35 cellular contexts compared by ENCODE assay signal in genomic region chr16:86532526-86532815, GRCh38. TPM values are rescaled to one million over a fixed set of nuclear protein-coding genes. Genes with fewer than 3 reads are reported as not detected.
"Had no signal": no experiment of that assay in that cellular context is flagged by ENCODE, and none has a peak within 500 bp of the region (broad histone marks: within the 10 kb centered on the region; RNA-seq: fewer than 3 reads in every experiment).

No MANE protein-coding gene starts in this region.

- H3K9me3 Mint-ChIP-seq: activated naive CD4-positive, alpha-beta T cell treated with anti-CD3 and anti-CD28 coated beads, Interleukin-2, amount 10 ng/mL, durations not matched to agents 7 days and 5 days; activated T-helper 1 cell treated with anti-CD3 and anti-CD28 coated beads, Interleukin-12 subunit alpha, Interleukin-12 subunit beta, Interleukin-2, Interleukin-4 antibody, amounts not matched to agents 30 ng/mL and 10 ng/mL and 1 ng/mL, durations not matched to agents 14 hours and 24 hours and 36 hours; activated T-helper 2 cell treated with anti-CD3 and anti-CD28 coated beads, Interferon-gamma antibody, Interleukin-2, Interleukin-4, amounts not matched to agents 10 μg/mL and 5 μg/mL and 100 μg/mL, durations not matched to agents 14 hours and 24 hours and 36 hours; central memory CD8-positive, alpha-beta T cell; effector memory CD8-positive, alpha-beta T cell had no signal

- H3K4me3 Mint-ChIP-seq: activated CD8-positive, alpha-beta memory T cell treated with anti-CD3 and anti-CD28 coated beads, Interleukin-2, amount 10 ng/mL, durations not matched to agents 7 days and 5 days; activated CD8-positive, alpha-beta T cell treated with anti-CD3 and anti-CD28 coated beads, Interleukin-2, amount 10 ng/mL, durations not matched to agents 7 days and 5 days; activated naive CD4-positive, alpha-beta T cell treated with anti-CD3 and anti-CD28 coated beads, Interleukin-2, amount 10 ng/mL, durations not matched to agents 7 days and 5 days; activated naive CD8-positive, alpha-beta T cell; activated T-helper 1 cell treated with anti-CD3 and anti-CD28 coated beads, Interleukin-12 subunit alpha, Interleukin-12 subunit beta, Interleukin-2, Interleukin-4 antibody, amounts not matched to agents 30 ng/mL and 10 ng/mL and 1 ng/mL, durations not matched to agents 14 hours and 24 hours and 36 hours; central memory CD8-positive, alpha-beta T cell; effector memory CD8-positive, alpha-beta T cell; WTC11 had no signal

- H3K27me3 ChIP-seq: brain microvascular endothelial cell, esophagus muscularis mucosa, foreskin keratinocyte, gastrocnemius medialis, heart left ventricle had no signal

- H3K9me3 ChIP-seq: esophagus muscularis mucosa, gastrocnemius medialis, heart left ventricle had no signal

- H3K4me3 ChIP-seq: esophagus muscularis mucosa, gastrocnemius medialis, heart left ventricle had no signal

- H3K4me1 ChIP-seq: foreskin keratinocyte had no signal

- FAIRE-seq: astrocyte, bronchial epithelial cell, colon, TTC549 had no signal

- H3K27me3 Mint-ChIP-seq: activated CD8-positive, alpha-beta memory T cell treated with anti-CD3 and anti-CD28 coated beads, Interleukin-2, amount 10 ng/mL, durations not matched to agents 7 days and 5 days; activated naive CD4-positive, alpha-beta T cell treated with anti-CD3 and anti-CD28 coated beads, Interleukin-2, amount 10 ng/mL, durations not matched to agents 7 days and 5 days; activated naive CD8-positive, alpha-beta T cell; central memory CD8-positive, alpha-beta T cell; effector memory CD8-positive, alpha-beta T cell had no signal

- H3K4me1 Mint-ChIP-seq: activated CD8-positive, alpha-beta memory T cell treated with anti-CD3 and anti-CD28 coated beads, Interleukin-2, amount 10 ng/mL, durations not matched to agents 7 days and 5 days; activated naive CD4-positive, alpha-beta T cell treated with anti-CD3 and anti-CD28 coated beads, Interleukin-2, amount 10 ng/mL, durations not matched to agents 7 days and 5 days; central memory CD8-positive, alpha-beta T cell; WTC11 had no signal

- H3K36me3 Mint-ChIP-seq: activated naive CD4-positive, alpha-beta T cell treated with anti-CD3 and anti-CD28 coated beads, Interleukin-2, amount 10 ng/mL, durations not matched to agents 7 days and 5 days had no signal

- H3K27ac ChIP-seq: brain microvascular endothelial cell, esophagus muscularis mucosa, foreskin keratinocyte, gastrocnemius medialis, heart left ventricle, VCaP had no signal

- DNase-seq: activated CD4-positive, alpha-beta T cell treated with anti-CD3 and anti-CD28 coated beads for 48 hours; activated CD4-positive, alpha-beta T cell treated with anti-CD3 and anti-CD28 coated beads, Interleukin-2, amount 50 U/mL, for 1 hour; activated CD4-positive, alpha-beta T cell treated with anti-CD3 and anti-CD28 coated beads, Interleukin-2, amount 50 U/mL, for 48 hours; activated CD8-positive, alpha-beta memory T cell treated with anti-CD3 and anti-CD28 coated beads, Interleukin-2, amount 10 ng/mL, durations not matched to agents 7 days and 5 days; activated CD8-positive, alpha-beta memory T cell treated with anti-CD3 and anti-CD28 coated beads, Interleukin-2, amount 50 U/mL, for 4 hours; activated CD8-positive, alpha-beta T cell treated with anti-CD3 and anti-CD28 coated beads, Interleukin-2, amount 10 ng/mL, durations not matched to agents 7 days and 5 days; activated effector memory CD4-positive, alpha-beta T cell treated with anti-CD3 and anti-CD28 coated beads, Interleukin-2, amount 50 U/mL, for 16 hours; activated naive CD4-positive, alpha-beta T cell treated with anti-CD3 and anti-CD28 coated beads, Interleukin-2, amount 10 ng/mL, durations not matched to agents 7 days and 5 days; activated T-cell treated with anti-CD3 and anti-CD28 coated beads, Interleukin-2, amount 50 U/mL, for 1 hour; activated T-cell treated with anti-CD3 and anti-CD28 coated beads, Interleukin-2, amount 50 U/mL, for 48 hours; amniotic stem cell; brain microvascular endothelial cell; cortex of kidney; dermis blood vessel endothelial cell; effector CD4-positive, alpha-beta T cell; effector memory CD8-positive, alpha-beta T cell; erythroblast; foreskin keratinocyte; gastrocnemius medialis; glutamatergic neuron; heart left ventricle; T-helper 2 cell had no signal

- H3K27ac Mint-ChIP-seq: activated CD8-positive, alpha-beta memory T cell treated with anti-CD3 and anti-CD28 coated beads, Interleukin-2, amount 10 ng/mL, durations not matched to agents 7 days and 5 days; activated CD8-positive, alpha-beta T cell treated with anti-CD3 and anti-CD28 coated beads, Interleukin-2, amount 10 ng/mL, durations not matched to agents 7 days and 5 days; activated naive CD4-positive, alpha-beta T cell treated with anti-CD3 and anti-CD28 coated beads, Interleukin-2, amount 10 ng/mL, durations not matched to agents 7 days and 5 days; activated naive CD8-positive, alpha-beta T cell; activated T-helper 1 cell treated with anti-CD3 and anti-CD28 coated beads, Interleukin-12 subunit alpha, Interleukin-12 subunit beta, Interleukin-2, Interleukin-4 antibody, amounts not matched to agents 30 ng/mL and 10 ng/mL and 1 ng/mL, durations not matched to agents 14 hours and 24 hours and 36 hours; activated T-helper 2 cell treated with anti-CD3 and anti-CD28 coated beads, Interferon-gamma antibody, Interleukin-2, Interleukin-4, amounts not matched to agents 10 μg/mL and 5 μg/mL and 100 μg/mL, durations not matched to agents 14 hours and 24 hours and 36 hours; effector memory CD8-positive, alpha-beta T cell; WTC11 had no signal

RNA-seq across cellular contexts. Expression of gene FOXF1, which starts 22.1 kb away (rescaled TPM):
- total RNA-seq: activated CD8-positive, alpha-beta memory T cell treated with anti-CD3 and anti-CD28 coated beads for 36 hours; activated CD8-positive, alpha-beta memory T cell treated with anti-CD3 and anti-CD28 coated beads, Interleukin-2, amount 10 ng/mL, durations not matched to agents 7 days and 5 days; activated CD8-positive, alpha-beta T cell treated with anti-CD3 and anti-CD28 coated beads, Interleukin-2, amount 10 ng/mL, durations not matched to agents 7 days and 5 days; activated T-helper 1 cell treated with anti-CD3 and anti-CD28 coated beads, Interleukin-12 subunit alpha, Interleukin-12 subunit beta, Interleukin-2, Interleukin-4 antibody, amounts not matched to agents 30 ng/mL and 10 ng/mL and 1 ng/mL, durations not matched to agents 14 hours and 24 hours and 36 hours; activated T-helper 2 cell treated with anti-CD3 and anti-CD28 coated beads, Interferon-gamma antibody, Interleukin-2, Interleukin-4, amounts not matched to agents 10 μg/mL and 5 μg/mL and 100 μg/mL, durations not matched to agents 14 hours and 24 hours and 36 hours; foreskin keratinocyte; T-helper 1 cell treated with Interleukin-12 subunit alpha and Interleukin-12 subunit beta and Interleukin-4 antibody, amounts not matched to agents 30 ng/mL and 1 ng/mL, for 36 hours; WTC11 had no signal
- polyA plus RNA-seq: foreskin keratinocyte had no signal

RNA-seq across cellular contexts. Expression of gene FOXC2, which starts 34.2 kb away (rescaled TPM):
- total RNA-seq: activated CD8-positive, alpha-beta memory T cell treated with anti-CD3 and anti-CD28 coated beads for 36 hours; activated CD8-positive, alpha-beta memory T cell treated with anti-CD3 and anti-CD28 coated beads, Interleukin-2, amount 10 ng/mL, durations not matched to agents 7 days and 5 days; activated CD8-positive, alpha-beta T cell treated with anti-CD3 and anti-CD28 coated beads, Interleukin-2, amount 10 ng/mL, durations not matched to agents 7 days and 5 days; activated T-helper 1 cell treated with anti-CD3 and anti-CD28 coated beads, Interleukin-12 subunit alpha, Interleukin-12 subunit beta, Interleukin-2, Interleukin-4 antibody, amounts not matched to agents 30 ng/mL and 10 ng/mL and 1 ng/mL, durations not matched to agents 14 hours and 24 hours and 36 hours; foreskin keratinocyte; T-helper 1 cell treated with Interleukin-12 subunit alpha and Interleukin-12 subunit beta and Interleukin-4 antibody, amounts not matched to agents 30 ng/mL and 1 ng/mL, for 36 hours had no signal
- polyA plus RNA-seq: foreskin keratinocyte had no signal

RNA-seq across cellular contexts. Expression of gene FOXL1, which starts 45.9 kb away (rescaled TPM):
- total RNA-seq: activated CD8-positive, alpha-beta memory T cell treated with anti-CD3 and anti-CD28 coated beads for 36 hours; activated CD8-positive, alpha-beta memory T cell treated with anti-CD3 and anti-CD28 coated beads, Interleukin-2, amount 10 ng/mL, durations not matched to agents 7 days and 5 days; activated CD8-positive, alpha-beta T cell treated with anti-CD3 and anti-CD28 coated beads, Interleukin-2, amount 10 ng/mL, durations not matched to agents 7 days and 5 days; activated T-helper 1 cell treated with anti-CD3 and anti-CD28 coated beads, Interleukin-12 subunit alpha, Interleukin-12 subunit beta, Interleukin-2, Interleukin-4 antibody, amounts not matched to agents 30 ng/mL and 10 ng/mL and 1 ng/mL, durations not matched to agents 14 hours and 24 hours and 36 hours; T-helper 1 cell treated with Interleukin-12 subunit alpha and Interleukin-12 subunit beta and Interleukin-4 antibody, amounts not matched to agents 30 ng/mL and 1 ng/mL, for 36 hours had no signal
